In the genomic region with DNA sequence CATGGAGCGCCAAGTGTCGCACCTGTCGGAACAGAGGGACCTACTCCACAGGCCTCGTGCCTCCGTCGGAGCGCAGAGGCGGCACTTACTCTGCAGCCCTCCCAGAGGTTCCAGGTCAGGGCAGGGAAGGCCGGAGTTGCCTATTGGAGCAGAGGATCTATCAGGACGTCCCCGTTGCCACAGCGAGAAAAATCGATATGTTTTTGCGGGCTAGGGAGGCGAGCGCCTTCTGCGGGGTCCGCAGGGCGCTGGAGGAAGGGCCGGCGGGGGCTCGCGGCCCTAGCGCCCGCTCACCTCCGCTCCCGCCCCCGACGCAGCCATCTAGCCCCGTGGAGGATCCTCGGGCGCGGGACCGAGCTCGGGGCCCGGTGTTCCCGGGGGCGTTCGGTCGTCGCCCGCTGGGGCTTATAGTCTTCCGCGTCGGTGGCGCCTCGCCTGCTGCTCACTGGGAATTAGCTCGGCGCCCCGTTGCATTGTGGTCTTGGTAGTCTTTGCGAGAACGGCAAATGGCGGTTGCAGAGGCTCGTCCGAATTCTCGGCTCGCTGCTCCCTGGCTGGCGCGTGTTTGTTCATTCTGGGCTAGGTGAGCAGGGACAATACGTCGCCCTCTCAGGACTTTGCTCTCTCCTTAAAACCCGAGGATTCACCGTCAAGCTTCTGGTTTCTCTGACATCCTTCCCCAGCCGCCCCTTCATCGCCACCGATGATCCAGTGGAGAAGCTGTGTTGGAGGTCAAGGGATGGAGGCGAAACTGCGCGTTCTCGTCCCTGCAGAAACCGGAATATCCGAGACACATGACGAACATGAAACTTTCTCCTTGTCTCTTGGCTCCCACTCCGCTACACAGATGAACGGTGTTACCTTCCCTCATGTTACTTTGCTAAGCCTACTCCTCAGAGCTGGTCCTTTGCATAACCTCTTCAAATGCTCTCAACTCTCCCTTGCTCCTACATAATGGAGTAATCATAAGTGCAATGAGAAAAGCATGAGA, we compare ENCODE assay signal across 8 cellular contexts. TPM values are rescaled to one million over a fixed set of nuclear protein-coding genes. Genes with fewer than 3 reads are reported as not detected.
DNase-seq lines count a peak whose midpoint lies in the region; ATAC-seq and TF ChIP-seq lines count a peak whose summit lies in the region.

A gene (minus strand): TSS at position 425 of the 991 bp plus-strand sequence. CDS start 422 bp downstream, at position 3.

- H3K27ac ChIP-seq in adrenal gland: peak within 1 kb of the TSS; percentile 34 to 93 (median 90)
- H3K27ac ChIP-seq in heart right ventricle: peak within 1 kb of the TSS; percentile 79 to 98 (median 96)

- peak within 1 kb of the TSS; percentile 52 to 87 (median 78) for H3K4me3 ChIP-seq in adrenal gland
- H3K4me3 ChIP-seq in heart right ventricle: peak within 1 kb of the TSS; percentile 69 to 99 (median 94)

- H3K4me1 ChIP-seq in adrenal gland (replicated peaks in 1 of 2): peaks cover 17 to 18% of the 10 kb centered on the region in 2 donors
- peaks cover 7 to 47% (median 19%) of the 10 kb centered on the region in 9 donors for H3K4me1 ChIP-seq in heart right ventricle

- H3K27me3 ChIP-seq in adrenal gland (no peaks in the 10 kb centered on the region), heart right ventricle (no peaks in the 10 kb centered on the region)

- WGBS in adrenal gland, 4 donors: 0 to 1% (median 0%) methylated on average over 40 to 75 of the region's 75 CpGs
- 0 to 1% methylated on average over 72 to 75 of the region's 75 CpGs for WGBS in heart right ventricle, 2 donors

- ATAC-seq in HG02678 (IDR thresholded peaks at IDR 0.05; ENCODE audit: unreplicated experiment) (peak; percentile 83), heart right ventricle (peak; percentile 93 to 97 (median 95))

- peak within 1 kb of the TSS; percentile 97 for H3K4me3 Mint-ChIP-seq in T-helper 1 cell treated with Interleukin-12 subunit alpha and Interleukin-12 subunit beta and Interleukin-4 antibody, amounts not matched to agents 30 μg/mL and 1 μg/mL, for 36 hours

- peak within 1 kb of the TSS; percentile 93 for H3K27ac Mint-ChIP-seq in T-helper 1 cell treated with Interleukin-12 subunit alpha and Interleukin-12 subunit beta and Interleukin-4 antibody, amounts not matched to agents 30 μg/mL and 1 μg/mL, for 36 hours

- intact Hi-C loops in adrenal gland (cut with DNase I): no loop called here
- intact Hi-C loops in heart right ventricle (cut with DNase I): no loop called here
- intact Hi-C loops in posterior vena cava (cut with DNase I): no loop called here

- H3K9me3 Mint-ChIP-seq in T-helper 1 cell treated with Interleukin-12 subunit alpha and Interleukin-12 subunit beta and Interleukin-4 antibody, amounts not matched to agents 30 μg/mL and 1 μg/mL, for 36 hours: no peaks in the 10 kb centered on the region

- H3K27me3 Mint-ChIP-seq in T-helper 1 cell treated with Interleukin-12 subunit alpha and Interleukin-12 subunit beta and Interleukin-4 antibody, amounts not matched to agents 30 μg/mL and 1 μg/mL, for 36 hours (ENCODE audit: low read depth): no peaks in the 10 kb centered on the region

- H3K36me3 ChIP-seq in adrenal gland (replicated peaks in 1 of 2) (peaks cover 0 to 45% of the 10 kb centered on the region in 2 donors), heart right ventricle (peaks cover 0 to 71% (median 28%) of the 10 kb centered on the region in 9 donors)

- DNase-seq in GM04504 (ENCODE audit: low read depth) (peak; percentile 60), NCI-H146 treated with DMSO at 0.1 percent for 48 hours (lab: John Stamatoyannopoulos, UW; ENCODE audit: unreplicated experiment) (peak; percentile 71), adrenal gland (peak; percentile 88 to 96 (median 92)), heart right ventricle (peak; percentile 87 to 91), posterior vena cava (ENCODE audit: low spot score) (peak; percentile 97), ureter (ENCODE audit: low spot score) (peak; percentile 90)

- TF ChIP-seq CTCF in adrenal gland (IDR thresholded peaks at IDR 0.05) (peak in 1 of 6 experiments; percentile 12), heart right ventricle (IDR thresholded peaks at IDR 0.05) (peak in 1 of 9 donors; percentile 11)

- peaks cover 28% of the 10 kb centered on the region for H3K4me1 Mint-ChIP-seq in T-helper 1 cell treated with Interleukin-12 subunit alpha and Interleukin-12 subunit beta and Interleukin-4 antibody, amounts not matched to agents 30 μg/mL and 1 μg/mL, for 36 hours (ENCODE audit: low read depth)

- peaks cover 39% of the 10 kb centered on the region for H3K36me3 Mint-ChIP-seq in T-helper 1 cell treated with Interleukin-12 subunit alpha and Interleukin-12 subunit beta and Interleukin-4 antibody, amounts not matched to agents 30 μg/mL and 1 μg/mL, for 36 hours (ENCODE audit: low read depth)

- TF ChIP-seq POLR2A in adrenal gland (IDR thresholded peaks at IDR 0.05): peak; percentile 82 to 84

- no peaks in the 10 kb centered on the region for H3K9me3 ChIP-seq in adrenal gland (replicated peaks in 1 of 3)
- no peaks in the 10 kb centered on the region for H3K9me3 ChIP-seq in heart right ventricle

RNA-seq across cellular contexts. Expression of the gene that starts here (rescaled TPM):
- total RNA-seq in adrenal gland: 100 to 1,000 TPM; 103 to 327 (median 179) TPM
- polyA plus RNA-seq in adrenal gland: 100 to 1,000 TPM in 2 of 3 donors, 10 to 100 TPM in 1; 68.3 to 144 (median 140) TPM
- 10 to 100 TPM; 49.4 to 94.7 (median 56.8) TPM for total RNA-seq in heart right ventricle
- 100 to 1,000 TPM in 1 of 2 donors, 10 to 100 TPM in 1; 80.9 to 225 TPM for polyA plus RNA-seq in heart right ventricle
- total RNA-seq in posterior vena cava: 10 to 100 TPM; 77.5 to 78.2 TPM
- 103 TPM for total RNA-seq in ureter

Comparison
In these comparisons a context has a peak if more than half of its experiments do, and no peak if none do; other contexts are left out.
1. Peak in every context shown above with its lines: DNase-seq, ATAC-seq, H3K4me3 ChIP-seq and H3K27ac ChIP-seq.